In the genomic region with DNA sequence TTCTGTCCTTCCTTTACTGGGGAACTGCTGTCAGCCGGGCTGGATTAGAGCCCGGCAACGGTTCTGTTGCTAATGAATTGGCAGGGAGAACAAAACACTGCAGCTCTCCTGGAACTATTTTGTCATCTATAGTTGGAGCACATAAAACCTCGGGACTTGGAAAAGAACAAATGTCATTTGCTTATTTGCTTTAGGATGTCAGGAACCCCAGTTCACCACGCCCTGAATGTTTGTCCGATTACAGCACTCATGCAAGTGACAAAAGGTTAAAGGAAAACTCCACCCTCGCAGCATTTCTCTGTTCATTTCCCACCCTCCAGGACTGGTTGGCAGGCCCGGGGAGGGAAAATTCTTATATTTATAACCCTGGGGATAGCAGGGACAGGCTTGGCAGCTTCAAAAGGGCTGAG, we compare ENCODE assay signal across 8 cellular contexts.
DNase-seq lines count a peak whose midpoint lies in the region; TF ChIP-seq lines count a peak whose summit lies in the region.

No MANE protein-coding gene starts in this region.

- H3K4me1 ChIP-seq in mesodermal cell (ENCODE audit: control insufficient read depth, insufficient read depth, low read length, poor library complexity, severe bottlenecking) (peaks cover 51% of the 10 kb centered on the region), transverse colon (peaks cover 39 to 64% (median 53%) of the 10 kb centered on the region in 4 donors)

- TF ChIP-seq POLR2A in transverse colon (IDR thresholded peaks at IDR 0.05) = peak; percentile 12

- H3K4me3 ChIP-seq in dorsolateral prefrontal cortex (peak overlapping the region in 37 of 59 donors; percentile 1 to 54 (median 26)), mesodermal cell (ENCODE audit: extremely low read depth, insufficient read depth, low read length, poor library complexity, severe bottlenecking) (no peak overlapping the region), transverse colon (no peak overlapping the region)

- H3K27me3 ChIP-seq in dorsolateral prefrontal cortex = no peaks in the 10 kb centered on the region
- H3K27me3 ChIP-seq in transverse colon = no peaks in the 10 kb centered on the region

- TF ChIP-seq EP300 in transverse colon (IDR thresholded peaks at IDR 0.05; ENCODE audit: low read depth) = no peak

- TF ChIP-seq CTCF in dorsolateral prefrontal cortex (IDR thresholded peaks at IDR 0.05 in 54 of 56, conservative IDR thresholded peaks at IDR 0.05 in 2 of 56; ENCODE audit: low read depth in 1 of 56, partially characterized antibody in 56 of 56) (peak in 3 of 56 donors; percentile 3 to 34 (median 13)), transverse colon (IDR thresholded peaks at IDR 0.05) (no peak)

- intact Hi-C loops in dorsolateral prefrontal cortex (cut with DNase I) = loop anchor here (1.0 to 10.0 kb wide), 7 partner anchors 66 to 274 kb away; a partner anchor contains a TSS
- intact Hi-C loops in transverse colon (cut with DNase I; ENCODE audit: low total_unique reads) = loop anchor here (5.0 to 10.0 kb wide), 2 partner anchors 34 to 66 kb away; a partner anchor contains a TSS

- WGBS in mesodermal cell (ENCODE audit: insufficient coverage in 2 of 2), 2 experiments = 73 to 74% methylated on average over 6 to 7 of the region's 8 CpGs
- 16 to 29% methylated on average over 3 to 8 of the region's 8 CpGs for WGBS in transverse colon (ENCODE audit: low coverage in 1 of 2), 2 donors

- peak overlapping the region; percentile 32 to 99 (median 94) for H3K27ac ChIP-seq in dorsolateral prefrontal cortex
- peak overlapping the region; percentile 87 for H3K27ac ChIP-seq in mesodermal cell (ENCODE audit: low read depth, low read length, severe bottlenecking)
- peak overlapping the region; percentile 92 to 94 (median 93) for H3K27ac ChIP-seq in transverse colon

- H3K9me3 ChIP-seq in mesodermal cell (ENCODE audit: control insufficient read depth, low read length) (no peaks in the 10 kb centered on the region), transverse colon (no peaks in the 10 kb centered on the region)

- DNase-seq in GM04503 (ENCODE audit: low read depth) (peak; percentile 97), NCI-H774 (lab: John Stamatoyannopoulos, UW) (peak; percentile 23), dorsolateral prefrontal cortex (peak; percentile 31 to 79 (median 68)), transverse colon (peak; percentile 85), NCI-H187 (lab: John Stamatoyannopoulos, UW) (no peak)
- DNase-seq in stimulated activated CD4-positive, alpha-beta T cell treated with anti-CD3 and anti-CD28 coated beads, Interleukin-4, amount 100 ng/mL, for 4 hours = no peak
- DNase-seq in activated CD8-positive, alpha-beta memory T cell treated with anti-CD3 and anti-CD28 coated beads, Interleukin-2, amount 50 U/mL, for 48 hours = no peak

- in situ Hi-C loops in transverse colon (cut with MboI; ENCODE audit: low pct_ligation_motif_present in 1 of 4, low pct_unique_long_range_greater_than_20kb in 1 of 4, low sequenced_read_pairs in 3 of 4) = no loop called here

- H3K36me3 ChIP-seq in mesodermal cell (ENCODE audit: control insufficient read depth, insufficient read depth, low read length) (no peaks in the 10 kb centered on the region), transverse colon (no peaks in the 10 kb centered on the region)

Comparison
In these comparisons a context has a peak if more than half of its experiments do, and no peak if none do; other contexts are left out.
1. DNase-seq: peak in GM04503 (single experiment), NCI-H774 (single experiment), dorsolateral prefrontal cortex (10 of 10) and transverse colon (single experiment); none in stimulated activated CD4-positive, alpha-beta T cell treated with anti-CD3 and anti-CD28 coated beads, Interleukin-4, amount 100 ng/mL, for 4 hours (0 of 2), activated CD8-positive, alpha-beta memory T cell treated with anti-CD3 and anti-CD28 coated beads, Interleukin-2, amount 50 U/mL, for 48 hours (single experiment) and NCI-H187 (0 of 2).
2. H3K4me3 ChIP-seq: peak in dorsolateral prefrontal cortex (37 of 59); none in mesodermal cell (single experiment) and transverse colon (0 of 4).
3. Peak in every context shown above with its lines, with median percentiles within 50 percentile points of each other: H3K27ac ChIP-seq.